In the genomic region with DNA sequence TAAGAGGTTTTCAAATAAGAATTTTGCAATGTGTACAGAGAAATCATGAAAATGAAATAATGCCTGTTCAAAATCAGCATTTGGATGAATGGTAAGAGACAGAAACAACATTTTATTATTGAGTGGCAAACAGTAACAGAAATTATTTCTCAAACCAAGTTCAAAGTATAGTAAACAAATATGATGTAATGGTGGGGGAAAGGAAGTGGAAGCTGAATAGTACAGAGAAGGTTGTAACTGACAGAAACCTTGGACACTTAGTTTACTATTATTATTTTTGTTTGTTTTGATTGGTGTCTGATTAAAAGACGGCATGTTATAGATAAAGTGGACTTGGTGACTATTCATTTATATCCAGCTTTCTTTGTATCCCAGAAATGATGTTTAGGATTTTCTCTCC, we compare ENCODE assay signal across 33 cellular contexts.
"Had no signal": no experiment of that assay in that cellular context is flagged by ENCODE, and none has a peak within 500 bp of the region (broad histone marks: within the 10 kb centered on the region; RNA-seq: fewer than 3 reads in every experiment).

No MANE protein-coding gene starts in this region.

- ATAC-seq: activated naive CD4-positive, alpha-beta T cell treated with anti-CD3 and anti-CD28 coated beads, Interleukin-2, amount 50 U/mL, for 72 hours; activated naive CD8-positive, alpha-beta T cell treated with anti-CD3 and anti-CD28 coated beads, Interleukin-2, amount 50 U/mL, for 24 hours; activated T-cell treated with anti-CD3 and anti-CD28 coated beads, Interleukin-2, amount 50 U/mL, for 4 hours; activated T-cell treated with anti-CD3 and anti-CD28 coated beads, Interleukin-2, amount 50 U/mL, for 72 hours; activated T-helper 17 cell treated with anti-CD3 and anti-CD28 coated beads, Interleukin-2, amount 50 U/mL, for 72 hours; body of pancreas had no signal

- H3K9me3 ChIP-seq: adrenal gland, ascending aorta, body of pancreas, breast epithelium had no signal

- FAIRE-seq: astrocyte, bronchial epithelial cell had no signal

- H3K27me3 ChIP-seq: adrenal gland, ascending aorta, body of pancreas, brain microvascular endothelial cell, breast epithelium, cardiac muscle cell had no signal

- DNase-seq: activated effector memory CD4-positive, alpha-beta T cell treated with anti-CD3 and anti-CD28 coated beads, Interleukin-2, amount 50 U/mL, for 16 hours; activated effector memory CD4-positive, alpha-beta T cell treated with Interleukin-2 at 50 U/mL for 16 hours; activated gamma-delta T cell; activated gamma-delta T cell treated with Interleukin-2 at 50 U/mL for 16 hours; activated naive CD4-positive, alpha-beta T cell; activated naive CD4-positive, alpha-beta T cell treated with anti-CD3 and anti-CD28 coated beads for 36 hours; activated naive CD4-positive, alpha-beta T cell treated with anti-CD3 and anti-CD28 coated beads, Interleukin-2, amount 10 ng/mL, durations not matched to agents 7 days and 5 days; activated naive CD4-positive, alpha-beta T cell treated with anti-CD3 and anti-CD28 coated beads, Interleukin-2, amount 50 U/mL, for 16 hours; activated naive CD4-positive, alpha-beta T cell treated with Interleukin-2 at 50 U/mL for 16 hours; activated naive CD8-positive, alpha-beta T cell treated with anti-CD3 and anti-CD28 coated beads for 36 hours; activated naive CD8-positive, alpha-beta T cell treated with anti-CD3 and anti-CD28 coated beads, Interleukin-2, amount 10 ng/mL, durations not matched to agents 7 days and 5 days; activated naive CD8-positive, alpha-beta T cell treated with anti-CD3 and anti-CD28 coated beads, Interleukin-2, amount 50 U/mL, for 24 hours; activated T-cell treated with anti-CD3 and anti-CD28 coated beads, Interleukin-2, amount 50 U/mL, for 24 hours; activated T-cell treated with anti-CD3 and anti-CD28 coated beads, Interleukin-2, amount 50 U/mL, for 4 hours; activated T-cell treated with anti-CD3 and anti-CD28 coated beads, Interleukin-2, amount 50 U/mL, for 48 hours; activated T-cell treated with anti-CD3 and anti-CD28 coated beads, Interleukin-2, amount 50 U/mL, for 72 hours; adrenal gland; amniotic stem cell; amygdala; anterior cingulate cortex; aorta; body of pancreas; brain microvascular endothelial cell; caudate nucleus; central memory CD4-positive, alpha-beta T cell; cerebellar nuclear complex had no signal

- H3K36me3 ChIP-seq: adrenal gland, ascending aorta, brain microvascular endothelial cell, breast epithelium, cardiac muscle cell had no signal

- H3K27ac ChIP-seq: adrenal gland, ascending aorta, body of pancreas, brain microvascular endothelial cell, breast epithelium, cardiac muscle cell had no signal

- H3K4me1 ChIP-seq: adrenal gland, ascending aorta, body of pancreas, breast epithelium had no signal

- H3K4me3 ChIP-seq: adrenal gland, ascending aorta, body of pancreas, breast epithelium, cardiac muscle cell had no signal
